Comparison of ENCODE assay signal across 1 cellular context in the genomic region with DNA sequence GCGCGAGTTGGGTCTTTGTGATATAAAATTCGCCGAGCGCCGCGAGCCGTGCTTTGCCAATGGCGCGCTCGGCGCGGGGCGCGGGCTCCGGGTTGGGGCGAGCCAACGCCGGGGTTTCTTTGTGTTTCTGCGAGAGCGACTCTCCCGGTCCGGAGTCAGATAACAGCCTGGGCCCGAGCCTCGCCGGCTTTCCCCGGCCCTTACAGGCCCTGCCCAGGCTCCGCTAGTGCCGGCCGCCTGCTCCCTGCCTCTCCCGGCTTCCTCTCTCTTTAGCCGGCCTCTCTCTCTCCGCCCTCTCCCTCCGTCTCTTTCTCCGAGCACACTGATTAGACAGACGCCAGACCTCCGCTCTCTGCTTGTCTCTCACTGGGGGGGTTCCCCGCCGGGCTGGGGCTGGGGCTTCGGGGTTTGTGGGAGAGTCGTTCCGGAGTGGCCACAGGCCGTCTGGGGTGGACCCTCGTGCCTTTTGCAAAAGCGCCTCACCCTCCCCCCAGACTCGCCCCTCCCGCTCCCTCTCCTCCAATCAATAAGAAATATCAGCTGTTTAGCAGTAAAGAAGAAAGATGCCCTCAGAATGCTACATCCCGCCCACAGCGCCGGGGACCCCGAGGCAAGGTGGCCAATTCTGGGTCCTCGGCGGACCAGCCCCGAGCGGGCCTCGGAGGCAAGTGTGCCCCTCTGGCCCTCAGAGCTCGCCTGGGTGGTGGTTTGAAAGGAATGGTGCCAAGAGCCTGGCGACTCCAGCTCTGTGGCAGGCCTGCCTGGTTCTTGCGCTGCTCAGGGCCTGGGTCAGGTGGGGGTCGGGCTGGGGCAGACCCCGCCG.
TF ChIP-seq lines count a peak whose summit lies in the region.

No MANE protein-coding gene starts in this region.

TF ChIP-seq in K562, 482 proteins besides CTCF, POLR2A, EP300 and RAD21 (continued from another document and continues in another):
- TF ChIP-seq, protein P1, sequence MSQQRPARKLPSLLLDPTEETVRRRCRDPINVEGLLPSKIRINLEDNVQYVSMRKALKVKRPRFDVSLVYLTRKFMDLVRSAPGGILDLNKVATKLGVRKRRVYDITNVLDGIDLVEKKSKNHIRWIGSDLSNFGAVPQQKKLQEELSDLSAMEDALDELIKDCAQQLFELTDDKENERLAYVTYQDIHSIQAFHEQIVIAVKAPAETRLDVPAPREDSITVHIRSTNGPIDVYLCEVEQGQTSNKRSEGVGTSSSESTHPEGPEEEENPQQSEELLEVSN (IDR thresholded peaks at IDR 0.05; ENCODE audit: borderline replicate concordance in 1 of 2, extremely low read depth in 1 of 2, insufficient read depth in 1 of 2, insufficient read length in 1 of 2, low read depth in 1 of 2, low read length in 1 of 2, poor library complexity in 1 of 2, severe bottlenecking in 1 of 2): peak in 1 of 2 experiments; percentile 13
- TF ChIP-seq ZFX (CRISPR knock-in tag; IDR thresholded peaks at IDR 0.05) (peak; percentile 68), ZNF239 (CRISPR knock-in tag; IDR thresholded peaks at IDR 0.05) (no peak), CC2D1A (IDR thresholded peaks at IDR 0.05) (no peak), BRD4 (IDR thresholded peaks at IDR 0.05) (no peak), RFX5 (IDR thresholded peaks at IDR 0.05; ENCODE audit: low read depth, low read length) (no peak), KAT7 (CRISPR knock-in tag; IDR thresholded peaks at IDR 0.05; ENCODE audit: borderline replicate concordance) (peak; percentile 87), MITF (IDR thresholded peaks at IDR 0.05) (no peak), MGA (IDR thresholded peaks at IDR 0.05) (peak; percentile 47; the same call in 1 of the 2 replicates), ZNF586 (CRISPR knock-in tag; conservative IDR thresholded peaks at IDR 0.05) (no peak), ZNF778 (CRISPR knock-in tag; IDR thresholded peaks at IDR 0.05) (no peak), FUS (optimal IDR thresholded peaks at IDR 0.05; ENCODE audit: low read depth, low read length) (no peak), ZNF12 (CRISPR knock-in tag; IDR thresholded peaks at IDR 0.05) (no peak), IRF2 (CRISPR knock-in tag; IDR thresholded peaks at IDR 0.05) (no peak), ZBTB5 (IDR thresholded peaks at IDR 0.05) (no peak)
- TF ChIP-seq, protein P2, sequence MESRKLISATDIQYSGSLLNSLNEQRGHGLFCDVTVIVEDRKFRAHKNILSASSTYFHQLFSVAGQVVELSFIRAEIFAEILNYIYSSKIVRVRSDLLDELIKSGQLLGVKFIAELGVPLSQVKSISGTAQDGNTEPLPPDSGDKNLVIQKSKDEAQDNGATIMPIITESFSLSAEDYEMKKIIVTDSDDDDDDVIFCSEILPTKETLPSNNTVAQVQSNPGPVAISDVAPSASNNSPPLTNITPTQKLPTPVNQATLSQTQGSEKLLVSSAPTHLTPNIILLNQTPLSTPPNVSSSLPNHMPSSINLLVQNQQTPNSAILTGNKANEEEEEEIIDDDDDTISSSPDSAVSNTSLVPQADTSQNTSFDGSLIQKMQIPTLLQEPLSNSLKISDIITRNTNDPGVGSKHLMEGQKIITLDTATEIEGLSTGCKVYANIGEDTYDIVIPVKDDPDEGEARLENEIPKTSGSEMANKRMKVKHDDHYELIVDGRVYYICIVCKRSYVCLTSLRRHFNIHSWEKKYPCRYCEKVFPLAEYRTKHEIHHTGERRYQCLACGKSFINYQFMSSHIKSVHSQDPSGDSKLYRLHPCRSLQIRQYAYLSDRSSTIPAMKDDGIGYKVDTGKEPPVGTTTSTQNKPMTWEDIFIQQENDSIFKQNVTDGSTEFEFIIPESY (CRISPR knock-in tag; IDR thresholded peaks at IDR 0.05): 0 out of 2 replicates have a peak, but pooled peaks have one; percentile 9
- TF ChIP-seq, protein P3, sequence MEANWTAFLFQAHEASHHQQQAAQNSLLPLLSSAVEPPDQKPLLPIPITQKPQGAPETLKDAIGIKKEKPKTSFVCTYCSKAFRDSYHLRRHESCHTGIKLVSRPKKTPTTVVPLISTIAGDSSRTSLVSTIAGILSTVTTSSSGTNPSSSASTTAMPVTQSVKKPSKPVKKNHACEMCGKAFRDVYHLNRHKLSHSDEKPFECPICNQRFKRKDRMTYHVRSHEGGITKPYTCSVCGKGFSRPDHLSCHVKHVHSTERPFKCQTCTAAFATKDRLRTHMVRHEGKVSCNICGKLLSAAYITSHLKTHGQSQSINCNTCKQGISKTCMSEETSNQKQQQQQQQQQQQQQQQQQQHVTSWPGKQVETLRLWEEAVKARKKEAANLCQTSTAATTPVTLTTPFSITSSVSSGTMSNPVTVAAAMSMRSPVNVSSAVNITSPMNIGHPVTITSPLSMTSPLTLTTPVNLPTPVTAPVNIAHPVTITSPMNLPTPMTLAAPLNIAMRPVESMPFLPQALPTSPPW (CRISPR knock-in tag; IDR thresholded peaks at IDR 0.05): peak; percentile 37; the same call in 1 of the 2 replicates
- TF ChIP-seq, protein P4, sequence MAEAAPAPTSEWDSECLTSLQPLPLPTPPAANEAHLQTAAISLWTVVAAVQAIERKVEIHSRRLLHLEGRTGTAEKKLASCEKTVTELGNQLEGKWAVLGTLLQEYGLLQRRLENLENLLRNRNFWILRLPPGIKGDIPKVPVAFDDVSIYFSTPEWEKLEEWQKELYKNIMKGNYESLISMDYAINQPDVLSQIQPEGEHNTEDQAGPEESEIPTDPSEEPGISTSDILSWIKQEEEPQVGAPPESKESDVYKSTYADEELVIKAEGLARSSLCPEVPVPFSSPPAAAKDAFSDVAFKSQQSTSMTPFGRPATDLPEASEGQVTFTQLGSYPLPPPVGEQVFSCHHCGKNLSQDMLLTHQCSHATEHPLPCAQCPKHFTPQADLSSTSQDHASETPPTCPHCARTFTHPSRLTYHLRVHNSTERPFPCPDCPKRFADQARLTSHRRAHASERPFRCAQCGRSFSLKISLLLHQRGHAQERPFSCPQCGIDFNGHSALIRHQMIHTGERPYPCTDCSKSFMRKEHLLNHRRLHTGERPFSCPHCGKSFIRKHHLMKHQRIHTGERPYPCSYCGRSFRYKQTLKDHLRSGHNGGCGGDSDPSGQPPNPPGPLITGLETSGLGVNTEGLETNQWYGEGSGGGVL (CRISPR knock-in tag; IDR thresholded peaks at IDR 0.05): no peak
- TF ChIP-seq, protein P5, sequence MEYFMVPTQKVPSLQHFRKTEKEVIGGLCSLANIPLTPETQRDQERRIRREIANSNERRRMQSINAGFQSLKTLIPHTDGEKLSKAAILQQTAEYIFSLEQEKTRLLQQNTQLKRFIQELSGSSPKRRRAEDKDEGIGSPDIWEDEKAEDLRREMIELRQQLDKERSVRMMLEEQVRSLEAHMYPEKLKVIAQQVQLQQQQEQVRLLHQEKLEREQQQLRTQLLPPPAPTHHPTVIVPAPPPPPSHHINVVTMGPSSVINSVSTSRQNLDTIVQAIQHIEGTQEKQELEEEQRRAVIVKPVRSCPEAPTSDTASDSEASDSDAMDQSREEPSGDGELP (CRISPR knock-in tag; IDR thresholded peaks at IDR 0.05; ENCODE audit: borderline replicate concordance): peak; percentile 59
